In genomic region chrX:24692305-24692704, GRCh38 we compare ENCODE assay signal across 19 cellular contexts. TPM values are rescaled to one million over a fixed set of nuclear protein-coding genes. Genes with fewer than 3 reads are reported as not detected.
DNase-seq lines count a peak whose midpoint lies in the region; ATAC-seq and TF ChIP-seq lines count a peak whose summit lies in the region.
"Had no signal": no experiment of that assay in that cellular context is flagged by ENCODE, and none has a peak within 500 bp of the region (broad histone marks: within the 10 kb centered on the region; RNA-seq: fewer than 3 reads in every experiment).

No MANE protein-coding gene starts in this region.

- H3K4me1 ChIP-seq in NT2/D1 (ENCODE audit: insufficient read depth, insufficient read length) (no peaks in the 10 kb centered on the region), neuronal stem cell (ENCODE audit: control insufficient read depth in 2 of 2, insufficient read depth in 1 of 2, low read depth in 1 of 2, low read length in 2 of 2) (peaks cover 0 to 9% of the 10 kb centered on the region in 2 donors)
- H3K4me1 ChIP-seq: vagina had no signal

- no peaks in the 10 kb centered on the region for H3K9me3 ChIP-seq in NT2/D1 (ENCODE audit: insufficient read depth, low read length)
- H3K9me3 ChIP-seq in neuronal stem cell (replicated peaks in 1 of 2; ENCODE audit: control insufficient read depth in 2 of 2, insufficient read depth in 1 of 2, low read depth in 1 of 2, low read length in 2 of 2): no peaks in the 10 kb centered on the region
- H3K9me3 ChIP-seq: A549, vagina had no signal

- H3K4me3 Mint-ChIP-seq in naive thymus-derived CD8-positive, alpha-beta T cell: peak overlapping the region in 3 of 10 donors; percentile 49 to 90 (median 85)

- no peak overlapping the region for H3K14ac ChIP-seq in neuronal stem cell (ENCODE audit: low read length)

- no peak overlapping the region for H3K27ac Mint-ChIP-seq in naive thymus-derived CD8-positive, alpha-beta T cell

- H3K27me3 ChIP-seq in NT2/D1 (ENCODE audit: insufficient read depth, insufficient read length): no peaks in the 10 kb centered on the region
- H3K27me3 ChIP-seq in neuronal stem cell (ENCODE audit: control insufficient read depth in 3 of 3, insufficient read depth in 3 of 3, low read depth in 1 of 3, low read length in 3 of 3): no peaks in the 10 kb centered on the region
- H3K27me3 ChIP-seq: vagina had no signal

- H3K27ac ChIP-seq in neuronal stem cell (replicated peaks; ENCODE audit: low read length) (no peak overlapping the region), coronary artery (no peak overlapping the region)

- peak overlapping the region; percentile 57 for H2AFZ ChIP-seq in neuronal stem cell (ENCODE audit: low read length)

- no peak overlapping the region for H4K8ac ChIP-seq in neuronal stem cell (ENCODE audit: low read depth, low read length)

- H3K18ac ChIP-seq in neuronal stem cell (ENCODE audit: low read length): no peak overlapping the region

- H3K36me3 ChIP-seq in NT2/D1 (ENCODE audit: insufficient read depth, insufficient read length, low read length): peaks cover 25% of the 10 kb centered on the region
- H3K36me3 ChIP-seq in neuronal stem cell (replicated peaks in 1 of 2; ENCODE audit: control insufficient read depth in 2 of 2, insufficient read depth in 2 of 2, low read length in 2 of 2): peaks cover 3 to 17% of the 10 kb centered on the region in 2 donors
- H3K36me3 ChIP-seq: vagina had no signal

- H3K9ac ChIP-seq in NT2/D1 (ENCODE audit: insufficient read length, low read depth) (peak overlapping the region; percentile 43), neuronal stem cell (ENCODE audit: low read depth, low read length, poor library complexity) (no peak overlapping the region)

- TF ChIP-seq CTCF in coronary artery (IDR thresholded peaks at IDR 0.05): no peak

- H3K79me1 ChIP-seq in neuronal stem cell (ENCODE audit: low read depth, low read length): no peaks in the 10 kb centered on the region

- no peak overlapping the region for H3K23ac ChIP-seq in neuronal stem cell (ENCODE audit: low read depth, low read length, poor library complexity)

- H2BK120ac ChIP-seq in neuronal stem cell (ENCODE audit: low read depth, low read length): no peak overlapping the region

- H2BK12ac ChIP-seq in neuronal stem cell (ENCODE audit: low read length): no peak overlapping the region

- no peaks in the 10 kb centered on the region for H3K27me3 Mint-ChIP-seq in naive thymus-derived CD8-positive, alpha-beta T cell
- H3K27me3 Mint-ChIP-seq: stimulated activated naive CD8-positive, alpha-beta T cell treated with anti-CD3 and anti-CD28 coated beads, Interleukin-15, Interleukin-2, amounts not matched to agents 100 ng/mL and 50 ng/mL, for 24 hours had no signal

- H3K4me3 ChIP-seq in NT2/D1 (ENCODE audit: insufficient read length, low read depth) (no peak overlapping the region), neuronal stem cell (ENCODE audit: low read length in 2 of 2) (no peak overlapping the region), coronary artery (no peak overlapping the region)

- no peak for ATAC-seq in left colon
- no peak for ATAC-seq in naive thymus-derived CD8-positive, alpha-beta T cell
- ATAC-seq: A549 had no signal

- H3K9me3 Mint-ChIP-seq in naive thymus-derived CD8-positive, alpha-beta T cell: peaks cover 0 to 2% (median 0%) of the 10 kb centered on the region in 9 donors
- H3K9me3 Mint-ChIP-seq: stimulated activated naive CD8-positive, alpha-beta T cell treated with anti-CD3 and anti-CD28 coated beads, Interleukin-15, Interleukin-2, amounts not matched to agents 100 ng/mL and 50 ng/mL, for 24 hours had no signal

- intact Hi-C loops in left colon (cut with DNase I, micrococcal nuclease): no loop called here

- DNase-seq in NCI-H748 (lab: John Stamatoyannopoulos, UW; ENCODE audit: unreplicated experiment): peak; percentile 2
- no peak for DNase-seq in NCI-H748 treated with DMSO at 0.1 percent for 48 hours (lab: John Stamatoyannopoulos, UW)
- no peak for DNase-seq in NT2/D1 (ENCODE audit: low read depth, low spot score)
- peak; percentile 63 for DNase-seq in ecto neural progenitor cell (ENCODE audit: low spot score)
- no peak for DNase-seq in neuronal stem cell (ENCODE audit: low spot score)
- DNase-seq in coronary artery (ENCODE audit: low spot score): no peak
- no peak for DNase-seq in left colon
- DNase-seq in naive thymus-derived CD8-positive, alpha-beta T cell: no peak
- DNase-seq: activated CD4-positive, alpha-beta T cell treated with anti-CD3 and anti-CD28 coated beads, Interleukin-2, amount 50 U/mL, for 1 hour; activated T-cell treated with anti-CD3 and anti-CD28 coated beads, Interleukin-2, amount 50 U/mL, for 1 hour; amygdala; hippocampal formation; KG1; NCI-H1436; NCI-H524; T1000 had no signal

- no peak overlapping the region for H3K4me2 ChIP-seq in neuronal stem cell (ENCODE audit: insufficient read depth, low read length, poor library complexity, severe bottlenecking)

- WGBS in neuronal stem cell (ENCODE audit: extremely low coverage in 2 of 2, insufficient read length in 2 of 2, insufficient replicate concordance in 1 of 2), 2 donors: no CpG with 5 or more reads among the region's 4 CpGs

- H2BK15ac ChIP-seq in neuronal stem cell (ENCODE audit: low read length): no peak overlapping the region

- no peaks in the 10 kb centered on the region for H3K36me3 Mint-ChIP-seq in naive thymus-derived CD8-positive, alpha-beta T cell

- no peak overlapping the region for H2BK5ac ChIP-seq in neuronal stem cell (ENCODE audit: low read length)

- no peak overlapping the region for H4K91ac ChIP-seq in neuronal stem cell (ENCODE audit: low read depth, low read length, poor library complexity)

- POLR2A ChIA-PET in naive thymus-derived CD8-positive, alpha-beta T cell (lab: Charles Lee): no interaction called here

- no peak overlapping the region for H2AK5ac ChIP-seq in neuronal stem cell (ENCODE audit: low read depth, low read length)

- peaks cover 6 to 18% (median 16%) of the 10 kb centered on the region in 4 donors for H3K4me1 Mint-ChIP-seq in naive thymus-derived CD8-positive, alpha-beta T cell

- H3K4ac ChIP-seq in neuronal stem cell (ENCODE audit: low read length): no peak overlapping the region

RNA-seq across cellular contexts. Expression of gene POLA1, which starts 1.4 kb away (rescaled TPM):
- polyA plus RNA-seq in neuronal stem cell (2013, experiment 1 of 2): 6.1 TPM
- 6.1 TPM for polyA plus RNA-seq in neuronal stem cell (2013, experiment 2 of 2)
- total RNA-seq in left colon: 1 to 10 TPM; 6.4 to 7.9 TPM
- total RNA-seq in naive thymus-derived CD8-positive, alpha-beta T cell: 10 to 100 TPM in 1 of 2 experiments, 1 to 10 TPM in 1; 7.8 to 10.8 TPM
- 1 to 10 TPM; 3.3 to 5.3 (median 4.5) TPM for polyA plus RNA-seq in naive thymus-derived CD8-positive, alpha-beta T cell

RNA-seq across cellular contexts. Expression of gene PCYT1B, which starts 45.2 kb away (rescaled TPM):
- 3.9 TPM for polyA plus RNA-seq in neuronal stem cell (2013, experiment 1 of 2)
- 4.1 TPM for polyA plus RNA-seq in neuronal stem cell (2013, experiment 2 of 2)
- total RNA-seq in left colon: under 1 TPM in 1 of 2 donors, not detected in 1; 0.28 TPM
- not detected for total RNA-seq in naive thymus-derived CD8-positive, alpha-beta T cell
- under 1 TPM in 1 of 3 donors, not detected in 2; 0.02 TPM for polyA plus RNA-seq in naive thymus-derived CD8-positive, alpha-beta T cell
- total RNA-seq: vagina had no signal

Comparison
In these comparisons a context has a peak if more than half of its experiments do, and no peak if none do; other contexts are left out.
1. DNase-seq: peak in NCI-H748 (single experiment) and ecto neural progenitor cell (single experiment); none in NCI-H748 treated with DMSO at 0.1 percent for 48 hours (single experiment), NT2/D1 (single experiment), neuronal stem cell (single experiment), coronary artery (single experiment), left colon (0 of 2) and naive thymus-derived CD8-positive, alpha-beta T cell (0 of 10).